Comparison of ENCODE assay signal across 1 cellular context in the genomic region with DNA sequence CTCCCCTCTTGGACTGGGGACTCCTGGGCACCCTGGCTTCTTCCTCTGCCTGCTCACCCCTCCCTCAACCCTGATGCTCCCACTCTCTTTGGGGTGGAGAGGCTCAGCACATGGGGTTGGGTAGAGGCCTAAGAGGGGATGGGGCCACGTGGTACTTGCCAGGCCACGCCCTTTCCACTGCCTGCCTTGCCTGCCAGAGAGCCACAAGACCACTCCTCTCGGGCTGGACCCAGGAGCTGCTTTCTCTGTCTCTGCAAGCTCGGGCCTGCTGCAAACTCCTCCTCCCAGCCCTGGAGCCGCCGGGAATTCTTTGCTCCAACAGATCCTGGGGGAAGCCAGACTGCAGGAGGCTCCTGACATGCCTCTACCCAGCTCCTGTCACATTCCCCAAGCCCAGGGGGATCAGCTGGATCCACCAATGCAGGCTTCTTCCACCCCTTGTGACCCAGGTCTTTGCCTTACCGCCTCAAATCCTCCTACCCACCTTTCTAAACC.
TF ChIP-seq lines count a peak whose summit lies in the region.

No MANE protein-coding gene starts in this region.

TF ChIP-seq in H1, 55 proteins besides CTCF, POLR2A, EP300 and RAD21:
- TF ChIP-seq, protein P1, sequence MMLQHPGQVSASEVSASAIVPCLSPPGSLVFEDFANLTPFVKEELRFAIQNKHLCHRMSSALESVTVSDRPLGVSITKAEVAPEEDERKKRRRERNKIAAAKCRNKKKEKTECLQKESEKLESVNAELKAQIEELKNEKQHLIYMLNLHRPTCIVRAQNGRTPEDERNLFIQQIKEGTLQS (IDR thresholded peaks at IDR 0.05; ENCODE audit: insufficient read depth, low read depth, low read length): 0 out of 2 replicates have a peak, but pooled peaks have one; percentile 45
- TF ChIP-seq, protein P2, sequence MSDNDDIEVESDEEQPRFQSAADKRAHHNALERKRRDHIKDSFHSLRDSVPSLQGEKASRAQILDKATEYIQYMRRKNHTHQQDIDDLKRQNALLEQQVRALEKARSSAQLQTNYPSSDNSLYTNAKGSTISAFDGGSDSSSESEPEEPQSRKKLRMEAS (IDR thresholded peaks at IDR 0.05): peak; percentile 91
- TF ChIP-seq CTBP2 (IDR thresholded peaks at IDR 0.05; ENCODE audit: borderline replicate concordance, insufficient read depth, insufficient read length, low read length): no peak
- TF ChIP-seq SUZ12 (IDR thresholded peaks at IDR 0.05; ENCODE audit: low read length): no peak
- TF ChIP-seq, protein P3, sequence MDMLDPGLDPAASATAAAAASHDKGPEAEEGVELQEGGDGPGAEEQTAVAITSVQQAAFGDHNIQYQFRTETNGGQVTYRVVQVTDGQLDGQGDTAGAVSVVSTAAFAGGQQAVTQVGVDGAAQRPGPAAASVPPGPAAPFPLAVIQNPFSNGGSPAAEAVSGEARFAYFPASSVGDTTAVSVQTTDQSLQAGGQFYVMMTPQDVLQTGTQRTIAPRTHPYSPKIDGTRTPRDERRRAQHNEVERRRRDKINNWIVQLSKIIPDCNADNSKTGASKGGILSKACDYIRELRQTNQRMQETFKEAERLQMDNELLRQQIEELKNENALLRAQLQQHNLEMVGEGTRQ (IDR thresholded peaks at IDR 0.05; ENCODE audit: low read length): peak; percentile 86
- peak; percentile 86 to 94; a peak in 3 of 4 replicates for TF ChIP-seq SIN3A (conservative IDR thresholded peaks at IDR 0.05 in 1 of 2, IDR thresholded peaks at IDR 0.05 in 1 of 2; ENCODE audit: low read depth in 1 of 2, low read length in 2 of 2)
- peak; percentile 47; the same call in 1 of the 2 replicates for TF ChIP-seq YY1 (IDR thresholded peaks at IDR 0.05; ENCODE audit: low read depth, low read length)
- TF ChIP-seq BCL11A (IDR thresholded peaks at IDR 0.05; ENCODE audit: low read depth in 2 of 2, low read length in 2 of 2): no peak
- TF ChIP-seq POLR2AphosphoS5 (IDR thresholded peaks at IDR 0.05; ENCODE audit: low read depth, low read length): no peak
- TF ChIP-seq TCF12 (IDR thresholded peaks at IDR 0.05; ENCODE audit: low read depth, low read length): no peak
- no peak for TF ChIP-seq MAFK (IDR thresholded peaks at IDR 0.05; ENCODE audit: low read depth, low read length)
- TF ChIP-seq GABPA (IDR thresholded peaks at IDR 0.05; ENCODE audit: borderline replicate concordance, insufficient read depth, low read length): 0 out of 2 replicates have a peak, but pooled peaks have one; percentile 16
- no peak for TF ChIP-seq PHF8 (conservative IDR thresholded peaks at IDR 0.05; ENCODE audit: low read depth, low read length)
- TF ChIP-seq, protein P4, sequence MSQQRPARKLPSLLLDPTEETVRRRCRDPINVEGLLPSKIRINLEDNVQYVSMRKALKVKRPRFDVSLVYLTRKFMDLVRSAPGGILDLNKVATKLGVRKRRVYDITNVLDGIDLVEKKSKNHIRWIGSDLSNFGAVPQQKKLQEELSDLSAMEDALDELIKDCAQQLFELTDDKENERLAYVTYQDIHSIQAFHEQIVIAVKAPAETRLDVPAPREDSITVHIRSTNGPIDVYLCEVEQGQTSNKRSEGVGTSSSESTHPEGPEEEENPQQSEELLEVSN (IDR thresholded peaks at IDR 0.05): peak; percentile 54; the same call in 1 of the 2 replicates
- peak; percentile 46; the same call in 1 of the 2 replicates for TF ChIP-seq SP1 (IDR thresholded peaks at IDR 0.05; ENCODE audit: low read depth, low read length)
- no peak for TF ChIP-seq CHD2 (IDR thresholded peaks at IDR 0.05; ENCODE audit: low read length)
- TF ChIP-seq TAF1 (IDR thresholded peaks at IDR 0.05; ENCODE audit: low read depth, low read length): peak; percentile 24; the same call in 1 of the 2 replicates
- peak; percentile 50; the same call in 1 of the 2 replicates for TF ChIP-seq TBP (IDR thresholded peaks at IDR 0.05; ENCODE audit: low read depth, low read length)
- TF ChIP-seq SP4 (IDR thresholded peaks at IDR 0.05; ENCODE audit: low read length): no peak
- peak; percentile 51; the same call in 1 of the 2 replicates for TF ChIP-seq TEAD4 (IDR thresholded peaks at IDR 0.05; ENCODE audit: low read depth, low read length)
